ENCODE assay signal across 8 cellular contexts in genomic region chr11:20360650-20361049, GRCh38. TPM values are rescaled to one million over a fixed set of nuclear protein-coding genes. Genes with fewer than 3 reads are reported as not detected.
A peak's percentile ranks its signal among the peaks of the same experiment; 100 is the strongest.
DNase-seq lines count a peak whose midpoint lies in the region; ATAC-seq, FAIRE-seq and TF ChIP-seq lines count a peak whose summit lies in the region.

No MANE protein-coding gene starts in this region.

- H3K9me1 ChIP-seq in endothelial cell of umbilical vein (replicated peaks; ENCODE audit: control insufficient read depth, extremely low read depth, insufficient read depth, low read length) = no peaks in the 10 kb centered on the region

- H3K4me1 ChIP-seq in endothelial cell of umbilical vein (ENCODE audit: control insufficient read depth, extremely low read depth, insufficient read depth, low read length) = peaks cover 31% of the 10 kb centered on the region
- H3K4me1 ChIP-seq in upper lobe of right lung = peaks cover 7% of the 10 kb centered on the region

- POLR2A ChIA-PET in endothelial cell of umbilical vein (lab: Charles Lee) = no interaction called here

- H3K27ac ChIP-seq in endothelial cell of umbilical vein (ENCODE audit: insufficient read depth, low read depth, low read length) = no peak overlapping the region
- H3K27ac ChIP-seq in upper lobe of right lung = no peak overlapping the region

- no peak overlapping the region for H3K9ac ChIP-seq in endothelial cell of umbilical vein (replicated peaks; ENCODE audit: extremely low read depth, insufficient read depth, low read length)

- peaks cover 6% of the 10 kb centered on the region for H3K79me2 ChIP-seq in endothelial cell of umbilical vein (ENCODE audit: control insufficient read depth, insufficient read depth, low read length)

- dilution Hi-C loops in endothelial cell of umbilical vein (cut with MboI; ENCODE audit: extremely low pct_ligation_motif_present, low sequenced_read_pairs) = no loop called here

- no peaks in the 10 kb centered on the region for H3K9me3 ChIP-seq in endothelial cell of umbilical vein (replicated peaks; ENCODE audit: control insufficient read depth, insufficient read depth, low read length)
- H3K9me3 ChIP-seq in upper lobe of right lung = no peaks in the 10 kb centered on the region

- no TSS peak for BruUV-seq in endothelial cell of umbilical vein (replicated peaks; lab: Mats Ljungman, UMichigan)

- intact Hi-C loops in endothelial cell of umbilical vein (cut with micrococcal nuclease) (no loop called here), upper lobe of right lung (cut with DNase I) (no loop called here)

- FAIRE-seq in endothelial cell of umbilical vein (lab: Jason Lieb, UNC) = no peak

- H3K4me2 ChIP-seq in endothelial cell of umbilical vein (ENCODE audit: insufficient read depth, low read length) = no peak overlapping the region

- peak; percentile 51 for ATAC-seq in upper lobe of right lung
- no peak for ATAC-seq in HG03520 (IDR thresholded peaks at IDR 0.05; ENCODE audit: unreplicated experiment)

- H3K4me3 ChIP-seq in endothelial cell of umbilical vein (replicated peaks in 1 of 3; ENCODE audit: insufficient read depth in 1 of 3, low read depth in 1 of 3, low read length in 3 of 3) = no peak overlapping the region
- no peak overlapping the region for H3K4me3 ChIP-seq in upper lobe of right lung

- H3K27me3 ChIP-seq in endothelial cell of umbilical vein (ENCODE audit: control insufficient read depth in 2 of 2, insufficient read depth in 2 of 2, low read length in 2 of 2) = no peaks in the 10 kb centered on the region
- no peaks in the 10 kb centered on the region for H3K27me3 ChIP-seq in upper lobe of right lung

- CTCF ChIA-PET in endothelial cell of umbilical vein (lab: Charles Lee) = interaction anchor here (1.0 kb wide), 1 partner anchor 228 kb away, joined by 3 read pairs; no protein-coding TSS in a partner anchor

- peak; percentile 18 for DNase-seq in stimulated activated CD4-positive, alpha-beta T cell treated with anti-CD3 and anti-CD28 coated beads, Interleukin-12 subunit alpha, Interleukin-12 subunit beta, amount 100 ng/mL, for 4 hours
- DNase-seq in stimulated activated CD4-positive, alpha-beta T cell treated with anti-CD3 and anti-CD28 coated beads, Interleukin-1b, Interleukin-23, amount 100 ng/mL, for 48 hours = no peak
- DNase-seq in SK-N-DZ (ENCODE audit: low spot score) = peak; percentile 28
- no peak for DNase-seq in endothelial cell of umbilical vein (ENCODE audit: low read depth, low spot score)
- DNase-seq in upper lobe of right lung = no peak
- no peak for DNase-seq in UCSD-AML1 (lab: John Stamatoyannopoulos, UW; ENCODE audit: unreplicated experiment)
- no peak for DNase-seq in NCI-H524 treated with DMSO at 0.1 percent for 48 hours (lab: John Stamatoyannopoulos, UW)

- H3K36me3 ChIP-seq in endothelial cell of umbilical vein (ENCODE audit: control insufficient read depth in 2 of 2, extremely low read depth in 1 of 2, insufficient read depth in 2 of 2, low read length in 2 of 2) = no peaks in the 10 kb centered on the region
- H3K36me3 ChIP-seq in upper lobe of right lung = no peaks in the 10 kb centered on the region

- H2AFZ ChIP-seq in endothelial cell of umbilical vein (ENCODE audit: low read depth, low read length) = peak overlapping the region; percentile 26

- TF ChIP-seq CTCF in endothelial cell of umbilical vein (IDR thresholded peaks at IDR 0.05; ENCODE audit: extremely low read depth in 1 of 2, insufficient read depth in 1 of 2, low read depth in 1 of 2, low read length in 2 of 2) (no peak), upper lobe of right lung (IDR thresholded peaks at IDR 0.05) (no peak)

- no peaks in the 10 kb centered on the region for H4K20me1 ChIP-seq in endothelial cell of umbilical vein (replicated peaks; ENCODE audit: control insufficient read depth, extremely low read depth, insufficient read depth, low read length)

- TF ChIP-seq POLR2A in endothelial cell of umbilical vein (IDR thresholded peaks at IDR 0.05; ENCODE audit: low read depth, low read length) = no peak

TF ChIP-seq in endothelial cell of umbilical vein, 7 proteins besides CTCF, POLR2A, EP300 and RAD21:
- no peak for TF ChIP-seq POLR2AphosphoS5 (IDR thresholded peaks at IDR 0.05; ENCODE audit: insufficient read depth, low read depth, low read length)
- TF ChIP-seq MYC (IDR thresholded peaks at IDR 0.05; ENCODE audit: low read depth, low read length) = no peak
- TF ChIP-seq EZH2 (IDR thresholded peaks at IDR 0.05; ENCODE audit: borderline replicate concordance, low read depth, low read length, severe bottlenecking) = no peak
- no peak for TF ChIP-seq FOS (IDR thresholded peaks at IDR 0.05; ENCODE audit: borderline replicate concordance, insufficient read depth, low read length)

RNA-seq across cellular contexts. Expression of gene HTATIP2, which starts 2.9 kb away (rescaled TPM):
- polyA plus RNA-seq in SK-N-DZ (2014; cell fraction: cytosol; rRNA removed) = 1.3 and 2.0 TPM in 2 replicates
- polyA plus RNA-seq in SK-N-DZ (2014; cell fraction: nucleus; rRNA removed) = 1.3 and 1.5 TPM in 2 replicates
- total RNA-seq in endothelial cell of umbilical vein = 54.4 and 57.6 TPM in 2 replicates
- polyA plus RNA-seq in endothelial cell of umbilical vein = 26.6 and 37.2 TPM in 2 replicates
- 49.2 and 52.9 TPM in 2 replicates for polyA plus RNA-seq in endothelial cell of umbilical vein (2011; cell fraction: cytosol; rRNA removed)
- polyA plus RNA-seq in endothelial cell of umbilical vein (2011; cell fraction: nucleus; rRNA removed) = 27.9 and 40.4 TPM in 2 replicates
- 84.4 and 87.3 TPM in 2 replicates for polyA plus RNA-seq in endothelial cell of umbilical vein (2012)
- polyA minus RNA-seq in endothelial cell of umbilical vein = 40.7 and 43.4 TPM in 2 replicates
- polyA minus RNA-seq in endothelial cell of umbilical vein (2011; cell fraction: cytosol; rRNA and poly(A)+ RNA removed) = 52.8 TPM
- 12.0 and 14.2 TPM in 2 replicates for polyA minus RNA-seq in endothelial cell of umbilical vein (2011; cell fraction: nucleus; rRNA and poly(A)+ RNA removed)
- 59.9 TPM for total RNA-seq in upper lobe of right lung

RNA-seq across cellular contexts. Expression of gene PRMT3, which starts 26.9 kb away (rescaled TPM):
- 73.3 and 75.2 TPM in 2 replicates for polyA plus RNA-seq in SK-N-DZ (2014; cell fraction: cytosol; rRNA removed)
- 43.0 and 43.7 TPM in 2 replicates for polyA plus RNA-seq in SK-N-DZ (2014; cell fraction: nucleus; rRNA removed)
- total RNA-seq in endothelial cell of umbilical vein = 13.3 and 15.2 TPM in 2 replicates
- polyA plus RNA-seq in endothelial cell of umbilical vein = 5.0 and 6.2 TPM in 2 replicates
- 8.1 and 8.3 TPM in 2 replicates for polyA plus RNA-seq in endothelial cell of umbilical vein (2011; cell fraction: cytosol; rRNA removed)
- polyA plus RNA-seq in endothelial cell of umbilical vein (2011; cell fraction: nucleus; rRNA removed) = 10.0 and 13.2 TPM in 2 replicates
- polyA plus RNA-seq in endothelial cell of umbilical vein (2012) = 13.1 and 18.2 TPM in 2 replicates
- 7.7 and 9.0 TPM in 2 replicates for polyA minus RNA-seq in endothelial cell of umbilical vein
- polyA minus RNA-seq in endothelial cell of umbilical vein (2011; cell fraction: cytosol; rRNA and poly(A)+ RNA removed) = 30.2 TPM
- polyA minus RNA-seq in endothelial cell of umbilical vein (2011; cell fraction: nucleus; rRNA and poly(A)+ RNA removed) = 16.5 and 16.9 TPM in 2 replicates
- 10.2 TPM for total RNA-seq in upper lobe of right lung

Comparison
In these comparisons a context has a peak if more than half of its experiments do, and no peak if none do; other contexts are left out.
1. DNase-seq: peak in stimulated activated CD4-positive, alpha-beta T cell treated with anti-CD3 and anti-CD28 coated beads, Interleukin-12 subunit alpha, Interleukin-12 subunit beta, amount 100 ng/mL, for 4 hours (single experiment) and SK-N-DZ (single experiment); none in stimulated activated CD4-positive, alpha-beta T cell treated with anti-CD3 and anti-CD28 coated beads, Interleukin-1b, Interleukin-23, amount 100 ng/mL, for 48 hours (single experiment), endothelial cell of umbilical vein (single experiment), upper lobe of right lung (single experiment), UCSD-AML1 (single experiment) and NCI-H524 treated with DMSO at 0.1 percent for 48 hours (single experiment).